In the genomic region with DNA sequence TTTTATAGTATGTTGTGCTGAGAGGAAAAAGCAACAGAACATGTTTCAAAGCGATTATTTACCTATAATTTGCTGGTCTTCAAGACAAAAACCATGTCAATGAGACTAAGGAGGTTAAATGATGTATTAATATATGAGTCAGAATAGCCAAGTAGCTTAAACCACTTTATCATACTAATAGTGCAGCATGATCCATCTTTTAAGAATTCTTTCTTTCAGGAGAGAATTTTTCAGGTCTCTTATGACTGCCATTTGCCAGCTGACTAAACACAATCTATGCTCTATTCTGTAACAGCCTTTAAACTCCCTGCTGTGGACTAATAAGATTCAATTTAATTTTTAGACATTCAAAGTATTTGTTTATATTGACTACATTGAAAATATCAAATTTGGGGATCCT, we compare ENCODE assay signal across 15 cellular contexts.
"Had no signal": no experiment of that assay in that cellular context is flagged by ENCODE, and none has a peak within 500 bp of the region (broad histone marks: within the 10 kb centered on the region; RNA-seq: fewer than 3 reads in every experiment).

No MANE protein-coding gene starts in this region.

- H3K4me3 ChIP-seq: heart left ventricle, left ventricle myocardium inferior, neural progenitor cell, stomach, thoracic aorta had no signal

- H3K79me2 ChIP-seq: parathyroid adenoma had no signal

- H3K9ac ChIP-seq: neural progenitor cell, parathyroid adenoma had no signal

- H3K4me1 ChIP-seq: heart left ventricle, neural progenitor cell, parathyroid adenoma, stomach had no signal

- H3K36me3 ChIP-seq: heart left ventricle, left ventricle myocardium inferior, neural progenitor cell, stomach, thoracic aorta, WERI-Rb-1 had no signal

- ATAC-seq: activated CD4-positive, alpha-beta T cell treated with anti-CD3 and anti-CD28 coated beads for 36 hours; heart left ventricle had no signal

- H3K27me3 ChIP-seq: heart left ventricle, neural progenitor cell, stomach had no signal

- H3K4me2 ChIP-seq: neural progenitor cell had no signal

- DNase-seq: activated CD4-positive, alpha-beta T cell treated with anti-CD3 and anti-CD28 coated beads for 36 hours; activated naive CD4-positive, alpha-beta T cell; endodermal cell; erythroblast; foreskin melanocyte; heart left ventricle; left ventricle myocardium inferior; retina; stimulated activated CD4-positive, alpha-beta T cell treated with anti-CD3 and anti-CD28 coated beads, Interleukin-4, amount 100 ng/mL, for 4 hours; stomach; T-helper 1 cell; WERI-Rb-1 had no signal

- H3K27ac ChIP-seq: heart left ventricle, left ventricle myocardium inferior, neural progenitor cell, parathyroid adenoma, stomach, thoracic aorta, WERI-Rb-1 had no signal
